Comparison of ENCODE assay signal across 8 cellular contexts in genomic region chr7:101100858-101101847, GRCh38. TPM values are rescaled to one million over a fixed set of nuclear protein-coding genes. Genes with fewer than 3 reads are reported as not detected.
DNase-seq lines count a peak whose midpoint lies in the region; ATAC-seq, FAIRE-seq and TF ChIP-seq lines count a peak whose summit lies in the region.

No MANE protein-coding gene starts in this region.

- WGBS in adrenal gland, 4 donors = 92 to 93% (median 92%) methylated on average over 18 of the region's 18 CpGs
- 92% methylated on average over 18 of the region's 18 CpGs for WGBS in suprapubic skin

- intact Hi-C loops in HCT116 (cut with micrococcal nuclease) = no loop called here
- intact Hi-C loops in adrenal gland (cut with DNase I) = no loop called here
- intact Hi-C loops in left lung (cut with DNase I) = no loop called here

- POLR2A ChIA-PET in HCT116 (lab: Charles Lee) = interaction anchor here (0.7 to 2.3 kb wide), 6 partner anchors 13 to 238 kb away, joined by 3 to 23 read pairs (median 6); partner anchors contain the start of genes SERPINE1 and TRIM56

- no peaks in the 10 kb centered on the region for H3K9me2 ChIP-seq in HCT116 (ENCODE audit: insufficient read depth)

- RAD21 ChIA-PET in HCT116 (lab: Charles Lee; ENCODE audit: low non-redundant PET in 1 of 2, low total read pairs in 2 of 2, uncharacterized antibody in 2 of 2, unreplicated experiment in 2 of 2) = interaction anchor here in 1 of 2 experiments (1.1 kb wide), 1 partner anchor 15 kb away, joined by 3 read pairs; no protein-coding TSS in a partner anchor

- TF ChIP-seq POLR2A in HCT116 (IDR thresholded peaks at IDR 0.05; ENCODE audit: borderline replicate concordance, extremely low read depth, insufficient read depth, insufficient read length) = no peak
- no peak for TF ChIP-seq POLR2A in adrenal gland (IDR thresholded peaks at IDR 0.05)
- TF ChIP-seq POLR2A in suprapubic skin (IDR thresholded peaks at IDR 0.05) = no peak

- no peak for FAIRE-seq in GM19239 (lab: Jason Lieb, UNC)

- H3K27ac ChIP-seq in HCT116 (ENCODE audit: low read depth, low read length) (peak overlapping the region; percentile 96), adrenal gland (peak overlapping the region in 4 of 5 donors; percentile 75 to 92 (median 84)), left lung (peak overlapping the region; percentile 54 to 74), suprapubic skin (peak overlapping the region; percentile 75)

- H3K4me2 ChIP-seq in HCT116 (ENCODE audit: low read length) = peak overlapping the region; percentile 88

- H2AFZ ChIP-seq in HCT116 (ENCODE audit: low read depth, low read length, poor library complexity, severe bottlenecking) = no peak overlapping the region

- DNase-seq in HCT116 (ENCODE audit: low read depth, low spot score) (no peak), adrenal gland (no peak), left lung (peak in 1 of 2 donors; percentile 24), suprapubic skin (ENCODE audit: low spot score in 2 of 2) (no peak), GM19239 (ENCODE audit: insufficient read length, low spot score) (no peak)

- H4K20me1 ChIP-seq in HCT116 (ENCODE audit: insufficient read depth) = no peaks in the 10 kb centered on the region

- TF ChIP-seq CTCF in HCT116 (IDR thresholded peaks at IDR 0.05 in 2 of 3, conservative IDR thresholded peaks at IDR 0.05 in 1 of 3; ENCODE audit: borderline replicate concordance in 1 of 3, insufficient read depth in 1 of 3, low read depth in 2 of 3, low read length in 2 of 3) (no peak), adrenal gland (IDR thresholded peaks at IDR 0.05) (no peak), left lung (IDR thresholded peaks at IDR 0.05) (no peak), suprapubic skin (IDR thresholded peaks at IDR 0.05) (no peak)

- H3K27me3 ChIP-seq in HCT116 (ENCODE audit: insufficient read depth, low read length) (no peaks in the 10 kb centered on the region), adrenal gland (no peaks in the 10 kb centered on the region), left lung (peaks cover 0 to 18% of the 10 kb centered on the region in 2 donors), suprapubic skin (no peaks in the 10 kb centered on the region)

- no peaks in the 10 kb centered on the region for H3K79me2 ChIP-seq in HCT116 (ENCODE audit: insufficient read depth, low read length)

- H3K9me3 ChIP-seq in HCT116 (ENCODE audit: control insufficient read depth in 1 of 2, insufficient read depth in 1 of 2, low read depth in 1 of 2, low read length in 2 of 2) (no peaks in the 10 kb centered on the region), adrenal gland (replicated peaks in 1 of 3) (no peaks in the 10 kb centered on the region), left lung (no peaks in the 10 kb centered on the region), suprapubic skin (no peaks in the 10 kb centered on the region)

- TF ChIP-seq RAD21 in HCT116 (IDR thresholded peaks at IDR 0.05; ENCODE audit: low read depth) = no peak

- peak overlapping the region; percentile 79 for H3K9ac ChIP-seq in HCT116 (ENCODE audit: low read length)

- no TSS peak for BruUV-seq in HCT116 (replicated peaks; lab: Mats Ljungman, UMichigan)

- no peak for TF ChIP-seq EP300 in suprapubic skin (IDR thresholded peaks at IDR 0.05)

- CTCF ChIA-PET in HCT116 (lab: Charles Lee) = interaction anchor here (0.6 to 1.2 kb wide), 4 partner anchors 12 to 82 kb away, joined by 3 to 4 read pairs (median 3); no protein-coding TSS in a partner anchor

- H3K36me3 ChIP-seq in HCT116 (ENCODE audit: control insufficient read depth in 1 of 2, insufficient read depth in 2 of 2, low read length in 2 of 2) = no peaks in the 10 kb centered on the region
- no peaks in the 10 kb centered on the region for H3K36me3 ChIP-seq in adrenal gland (replicated peaks in 1 of 2)
- H3K36me3 ChIP-seq in left lung = no peaks in the 10 kb centered on the region
- H3K36me3 ChIP-seq in suprapubic skin = no peaks in the 10 kb centered on the region

- ATAC-seq in HCT116 = peak; percentile 14
- no peak for ATAC-seq in left lung
- no peak for ATAC-seq in HG03460 (IDR thresholded peaks at IDR 0.05; ENCODE audit: unreplicated experiment)
- no peak for ATAC-seq in HG03469 (IDR thresholded peaks at IDR 0.05; ENCODE audit: unreplicated experiment)
- no peak for ATAC-seq in HG03108 (IDR thresholded peaks at IDR 0.05; ENCODE audit: unreplicated experiment)

- H3K4me1 ChIP-seq in HCT116 (ENCODE audit: control insufficient read depth in 1 of 2, insufficient read depth in 2 of 2, low read length in 2 of 2) = peaks cover 56 to 86% of the 10 kb centered on the region in 2 experiments
- H3K4me1 ChIP-seq in adrenal gland (replicated peaks in 1 of 2) = peaks cover 10 to 17% of the 10 kb centered on the region in 2 donors
- peaks cover 10 to 43% of the 10 kb centered on the region in 2 donors for H3K4me1 ChIP-seq in left lung
- H3K4me1 ChIP-seq in suprapubic skin = peaks cover 33% of the 10 kb centered on the region

- H3K4me3 ChIP-seq in HCT116 (replicated peaks in 1 of 2; ENCODE audit: low read depth in 1 of 2, low read length in 2 of 2) (peak overlapping the region; percentile 31 to 53), adrenal gland (no peak overlapping the region), left lung (no peak overlapping the region), suprapubic skin (no peak overlapping the region)

TF ChIP-seq in HCT116, 20 proteins besides CTCF, POLR2A, EP300 and RAD21:
- peak; percentile 21; the same call in 1 of the 2 replicates for TF ChIP-seq POLR2AphosphoS5 (IDR thresholded peaks at IDR 0.05; ENCODE audit: low read depth, low read length)
- no peak for TF ChIP-seq SP1 (IDR thresholded peaks at IDR 0.05; ENCODE audit: low read depth)
- no peak for TF ChIP-seq CBX3 (IDR thresholded peaks at IDR 0.05; ENCODE audit: low read depth)

RNA-seq across cellular contexts. Expression of gene TRIM56, which starts 15.9 kb away (rescaled TPM):
- total RNA-seq in HCT116 (2021; ENCODE audit: unreplicated experiment) (25.9 TPM), adrenal gland (10 to 100 TPM; 21.3 to 57.3 (median 33.5) TPM), left lung (10 to 100 TPM; 42.8 to 55.6 TPM), suprapubic skin (10 to 100 TPM; 12.1 to 28.9 (median 17.8) TPM)
- 11.2 and 13.1 TPM in 2 replicates for polyA plus RNA-seq in HCT116 (2012)
- polyA plus RNA-seq in adrenal gland = 10 to 100 TPM in 2 of 3 donors, 1 to 10 TPM in 1; 8.3 to 24.1 (median 16.3) TPM

RNA-seq across cellular contexts. Expression of gene SERPINE1, which starts 25.8 kb away (rescaled TPM):
- total RNA-seq in HCT116 (2021; ENCODE audit: unreplicated experiment) (12.8 TPM), adrenal gland (100 to 1,000 TPM in 1 of 8 donors, 10 to 100 TPM in 6, 1 to 10 TPM in 1; 7.0 to 118 (median 34.7) TPM), left lung (10 to 100 TPM; 59.4 to 80.5 TPM), suprapubic skin (10 to 100 TPM in 2 of 4 donors, 1 to 10 TPM in 2; 6.7 to 22.9 (median 13.0) TPM)
- polyA plus RNA-seq in HCT116 (2012) = 32.8 and 45.4 TPM in 2 replicates
- polyA plus RNA-seq in adrenal gland = 10 to 100 TPM in 2 of 3 donors, 1 to 10 TPM in 1; 9.1 to 23.1 (median 23.0) TPM

RNA-seq across cellular contexts. Expression of gene AP1S1, which starts 53.1 kb away (rescaled TPM):
- total RNA-seq in HCT116 (2021; ENCODE audit: unreplicated experiment) (130 TPM), adrenal gland (10 to 100 TPM; 26.9 to 66.1 (median 43.6) TPM), left lung (10 to 100 TPM; 39.4 to 48.7 TPM), suprapubic skin (10 to 100 TPM; 28.5 to 66.5 (median 50.0) TPM)
- 141 and 168 TPM in 2 replicates for polyA plus RNA-seq in HCT116 (2012)
- 10 to 100 TPM; 20.4 to 35.4 (median 30.0) TPM for polyA plus RNA-seq in adrenal gland

Comparison
In these comparisons a context has a peak if more than half of its experiments do, and no peak if none do; other contexts are left out.
1. H3K4me3 ChIP-seq: peak in HCT116 (2 of 2); none in adrenal gland (0 of 4), left lung (0 of 2) and suprapubic skin (single experiment).
2. Peak in every context shown above with its lines, with median percentiles within 50 percentile points of each other: H3K27ac ChIP-seq.